12 cellular contexts compared by ENCODE assay signal in genomic region chr13:42814868-42815267, GRCh38.
DNase-seq lines count a peak whose midpoint lies in the region; ATAC-seq and TF ChIP-seq lines count a peak whose summit lies in the region.
"Had no signal": no experiment of that assay in that cellular context is flagged by ENCODE, and none has a peak within 500 bp of the region (broad histone marks: within the 10 kb centered on the region; RNA-seq: fewer than 3 reads in every experiment).

No MANE protein-coding gene starts in this region.

- no peaks in the 10 kb centered on the region for H3K36me3 Mint-ChIP-seq in T-helper 2 cell treated with Interferon-gamma antibody and Interleukin-4, amounts not matched to agents 5 μg/mL and 100 μg/mL, for 36 hours (ENCODE audit: low read depth)

- no peaks in the 10 kb centered on the region for H3K4me1 Mint-ChIP-seq in T-helper 2 cell treated with Interferon-gamma antibody and Interleukin-4, amounts not matched to agents 5 μg/mL and 100 μg/mL, for 36 hours (ENCODE audit: low read depth)

- TF ChIP-seq POLR2A in GM18505 (IDR thresholded peaks at IDR 0.05; ENCODE audit: borderline replicate concordance, extremely low read depth, insufficient read depth, insufficient read length), result no peak

- in situ Hi-C loops in astrocyte of the cerebellum (cut with HindIII; ENCODE audit: low sequenced_read_pairs), result no loop called here

- no peak for ATAC-seq in GM18505 (IDR thresholded peaks at IDR 0.05; ENCODE audit: unreplicated experiment)
- ATAC-seq in HG02981 (IDR thresholded peaks at IDR 0.05; ENCODE audit: unreplicated experiment), result no peak

- H3K27me3 Mint-ChIP-seq in T-helper 2 cell treated with Interferon-gamma antibody and Interleukin-4, amounts not matched to agents 5 μg/mL and 100 μg/mL, for 36 hours (ENCODE audit: low read depth), result peaks cover 38% of the 10 kb centered on the region

- no peak overlapping the region for H3K4me3 ChIP-seq in astrocyte of the cerebellum (ENCODE audit: low read depth, low read length)

- no peak for TF ChIP-seq CTCF in astrocyte of the cerebellum (IDR thresholded peaks at IDR 0.05; ENCODE audit: low read depth, low read length, missing control alignments)

- peak; percentile 11 for DNase-seq in DMS53 treated with DMSO at 0.1 percent for 48 hours (lab: John Stamatoyannopoulos, UW; ENCODE audit: unreplicated experiment)
- DNase-seq in NCI-H1105 treated with DMSO at 0.1 percent for 48 hours (lab: John Stamatoyannopoulos, UW), result peak; percentile 80
- DNase-seq in astrocyte of the cerebellum (ENCODE audit: low read depth), result peak; percentile 65
- peak; percentile 55 for DNase-seq in non-pigmented ciliary epithelial cell (ENCODE audit: low read depth)
- no peak for DNase-seq in T-helper 2 cell treated with Interferon-gamma antibody and Interleukin-4, amounts not matched to agents 5 μg/mL and 100 μg/mL, for 36 hours (ENCODE audit: low spot score)
- DNase-seq in activated effector memory CD4-positive, alpha-beta T cell treated with Interleukin-2 at 50 U/mL for 16 hours, result no peak
- DNase-seq: caudate nucleus, foreskin melanocyte, left cardiac atrium, NCI-H1092 treated with DMSO at 0.1 percent for 48 hours had no signal

- no peak overlapping the region for H3K27ac Mint-ChIP-seq in T-helper 2 cell treated with Interferon-gamma antibody and Interleukin-4, amounts not matched to agents 5 μg/mL and 100 μg/mL, for 36 hours

- H3K9me3 Mint-ChIP-seq in T-helper 2 cell treated with Interferon-gamma antibody and Interleukin-4, amounts not matched to agents 5 μg/mL and 100 μg/mL, for 36 hours, result peaks cover 3% of the 10 kb centered on the region

- no peak overlapping the region for H3K4me3 Mint-ChIP-seq in T-helper 2 cell treated with Interferon-gamma antibody and Interleukin-4, amounts not matched to agents 5 μg/mL and 100 μg/mL, for 36 hours

Comparison
In these comparisons a context has a peak if more than half of its experiments do, and no peak if none do; other contexts are left out.
1. DNase-seq: peak in DMS53 treated with DMSO at 0.1 percent for 48 hours (single experiment), NCI-H1105 treated with DMSO at 0.1 percent for 48 hours (single experiment), astrocyte of the cerebellum (single experiment) and non-pigmented ciliary epithelial cell (single experiment); none in T-helper 2 cell treated with Interferon-gamma antibody and Interleukin-4, amounts not matched to agents 5 μg/mL and 100 μg/mL, for 36 hours (single experiment) and activated effector memory CD4-positive, alpha-beta T cell treated with Interleukin-2 at 50 U/mL for 16 hours (single experiment).